26 cellular contexts compared by ENCODE assay signal in genomic region chr9:73871636-73872035, GRCh38.
"Had no signal": no experiment of that assay in that cellular context is flagged by ENCODE, and none has a peak within 500 bp of the region (broad histone marks: within the 10 kb centered on the region; RNA-seq: fewer than 3 reads in every experiment).

No MANE protein-coding gene starts in this region.

- H3K4me1 ChIP-seq: lower lobe of right lung, psoas muscle, upper lobe of right lung had no signal

- DNase-seq: activated CD4-positive, alpha-beta T cell treated with anti-CD3 and anti-CD28 coated beads, Interleukin-2, amount 10 ng/mL, durations not matched to agents 7 days and 5 days; activated CD8-positive, alpha-beta memory T cell treated with anti-CD3 and anti-CD28 coated beads, Interleukin-2, amount 10 ng/mL, durations not matched to agents 7 days and 5 days; activated CD8-positive, alpha-beta T cell treated with anti-CD3 and anti-CD28 coated beads for 36 hours; activated effector memory CD4-positive, alpha-beta T cell treated with anti-CD3 and anti-CD28 coated beads, Interleukin-2, amount 50 U/mL, for 16 hours; activated naive CD4-positive, alpha-beta T cell treated with anti-CD3 and anti-CD28 coated beads, Interleukin-2, amount 10 ng/mL, durations not matched to agents 7 days and 5 days; activated T-cell treated with anti-CD3 and anti-CD28 coated beads for 4 hours; aorta; brain microvascular endothelial cell; central memory CD4-positive, alpha-beta T cell; dermis blood vessel endothelial cell; effector CD8-positive, alpha-beta T cell; erythroblast; foreskin melanocyte; left colon; lower lobe of right lung; naive thymus-derived CD8-positive, alpha-beta T cell; ovary; psoas muscle; right cardiac atrium; stimulated activated CD4-positive, alpha-beta T cell treated with anti-CD3 and anti-CD28 coated beads, Interleukin-12 subunit alpha, Interleukin-12 subunit beta, amount 100 ng/mL, for 4 hours; stimulated activated CD4-positive, alpha-beta T cell treated with anti-CD3 and anti-CD28 coated beads, Interleukin-4, amount 100 ng/mL, for 4 hours; stimulated activated naive CD8-positive, alpha-beta T cell treated with anti-CD3 and anti-CD28 coated beads, Interleukin-15, Interleukin-2, amounts not matched to agents 100 U/mL and 50 U/mL, for 24 hours; T-helper 2 cell; upper lobe of right lung had no signal

- H3K79me2 ChIP-seq: hepatocyte had no signal

- H3K4me3 ChIP-seq: hepatocyte, lower lobe of right lung, ovary, psoas muscle, upper lobe of right lung had no signal

- H3K27me3 ChIP-seq: brain microvascular endothelial cell, hepatocyte, neutrophil, ovary, upper lobe of right lung had no signal

- H3K4me2 ChIP-seq: hepatocyte had no signal

- H3K9me3 ChIP-seq: lower lobe of right lung, neutrophil, ovary, psoas muscle, upper lobe of right lung had no signal

- H3K36me3 ChIP-seq: brain microvascular endothelial cell, lower lobe of right lung, neutrophil, ovary, upper lobe of right lung had no signal

- H3K27ac ChIP-seq: brain microvascular endothelial cell, hepatocyte, lower lobe of right lung, neutrophil, ovary, psoas muscle, upper lobe of right lung had no signal

- H2AFZ ChIP-seq: hepatocyte had no signal
